12 cellular contexts compared by ENCODE assay signal in genomic region chr12:19482036-19482435, GRCh38. TPM values are rescaled to one million over a fixed set of nuclear protein-coding genes. Genes with fewer than 3 reads are reported as not detected.
DNase-seq lines count a peak whose midpoint lies in the region; ATAC-seq and TF ChIP-seq lines count a peak whose summit lies in the region.
"Had no signal": no experiment of that assay in that cellular context is flagged by ENCODE, and none has a peak within 500 bp of the region (broad histone marks: within the 10 kb centered on the region; RNA-seq: fewer than 3 reads in every experiment).

No MANE protein-coding gene starts in this region.

- peak overlapping the region; percentile 45 for H3K4me3 Mint-ChIP-seq in CD4-positive, alpha-beta T cell
- peak overlapping the region; percentile 55 for H3K4me3 Mint-ChIP-seq in activated naive CD8-positive, alpha-beta T cell treated with anti-CD3 and anti-CD28 coated beads, Interleukin-2, amount 10 ng/mL, durations not matched to agents 7 days and 5 days

- H3K4me1 Mint-ChIP-seq in CD4-positive, alpha-beta T cell (ENCODE audit: low read depth): peaks cover 64% of the 10 kb centered on the region
- H3K4me1 Mint-ChIP-seq in activated naive CD8-positive, alpha-beta T cell treated with anti-CD3 and anti-CD28 coated beads, Interleukin-2, amount 10 ng/mL, durations not matched to agents 7 days and 5 days: peaks cover 51% of the 10 kb centered on the region

- CTCF ChIA-PET in CD4-positive, alpha-beta T cell (lab: Charles Lee): interaction anchor here (0.8 kb wide), 1 partner anchor 8 kb away, joined by 3 read pairs; no protein-coding TSS in a partner anchor

- peaks cover 10% of the 10 kb centered on the region for H3K9me3 Mint-ChIP-seq in CD4-positive, alpha-beta T cell
- H3K9me3 Mint-ChIP-seq in activated naive CD8-positive, alpha-beta T cell treated with anti-CD3 and anti-CD28 coated beads, Interleukin-2, amount 10 ng/mL, durations not matched to agents 7 days and 5 days: peaks cover 18% of the 10 kb centered on the region

- no peak for TF ChIP-seq CTCF in CD4-positive, alpha-beta T cell (IDR thresholded peaks at IDR 0.05)

- no peak overlapping the region for H3K4me3 ChIP-seq in aorta (ENCODE audit: low read length in 2 of 2)
- H3K4me3 ChIP-seq: BLaER1, hepatocyte had no signal

- H3K27me3 ChIP-seq in CD4-positive, alpha-beta T cell (ENCODE audit: control insufficient read depth, insufficient read depth, low read length): no peaks in the 10 kb centered on the region
- H3K27me3 ChIP-seq in aorta (ENCODE audit: control insufficient read depth in 1 of 2, insufficient read depth in 2 of 2, low read length in 1 of 2): no peaks in the 10 kb centered on the region
- H3K27me3 ChIP-seq: BLaER1, hepatocyte had no signal

- H3K4me1 ChIP-seq in aorta (ENCODE audit: control insufficient read depth in 1 of 2, insufficient read depth in 2 of 2, low read length in 2 of 2): peaks cover 2 to 10% of the 10 kb centered on the region in 2 donors
- H3K4me1 ChIP-seq: BLaER1 had no signal

- peak overlapping the region; percentile 70 for H3K27ac Mint-ChIP-seq in CD4-positive, alpha-beta T cell
- H3K27ac Mint-ChIP-seq in activated naive CD8-positive, alpha-beta T cell treated with anti-CD3 and anti-CD28 coated beads, Interleukin-2, amount 10 ng/mL, durations not matched to agents 7 days and 5 days: peak overlapping the region; percentile 79

- H3K27ac ChIP-seq in CD4-positive, alpha-beta T cell (ENCODE audit: low read depth, low read length): peak overlapping the region; percentile 54
- H3K27ac ChIP-seq in aorta (ENCODE audit: low read depth in 1 of 2, low read length in 2 of 2): no peak overlapping the region
- H3K27ac ChIP-seq: BLaER1, hepatocyte had no signal

- no peaks in the 10 kb centered on the region for H3K27me3 Mint-ChIP-seq in CD4-positive, alpha-beta T cell
- no peaks in the 10 kb centered on the region for H3K27me3 Mint-ChIP-seq in activated naive CD8-positive, alpha-beta T cell treated with anti-CD3 and anti-CD28 coated beads, Interleukin-2, amount 10 ng/mL, durations not matched to agents 7 days and 5 days

- no peaks in the 10 kb centered on the region for H3K36me3 ChIP-seq in aorta (ENCODE audit: control insufficient read depth in 1 of 2, insufficient read depth in 2 of 2, low read length in 1 of 2)

- H3K9me3 ChIP-seq in CD4-positive, alpha-beta T cell (ENCODE audit: control insufficient read depth, low read length): peaks cover 14% of the 10 kb centered on the region
- H3K9me3 ChIP-seq in aorta (ENCODE audit: control insufficient read depth, low read length): no peaks in the 10 kb centered on the region

- POLR2A ChIA-PET in CD4-positive, alpha-beta T cell (lab: Charles Lee): no interaction called here
- POLR2A ChIA-PET in activated naive CD8-positive, alpha-beta T cell treated with anti-CD3 and anti-CD28 coated beads, Interleukin-2, amount 10 ng/mL, durations not matched to agents 7 days and 5 days (lab: Charles Lee): no interaction called here

- H3K36me3 Mint-ChIP-seq in CD4-positive, alpha-beta T cell (ENCODE audit: low read depth): peaks cover 97% of the 10 kb centered on the region
- H3K36me3 Mint-ChIP-seq in activated naive CD8-positive, alpha-beta T cell treated with anti-CD3 and anti-CD28 coated beads, Interleukin-2, amount 10 ng/mL, durations not matched to agents 7 days and 5 days: peaks cover 74% of the 10 kb centered on the region

- no peak for DNase-seq in CD4-positive, alpha-beta T cell
- no peak for DNase-seq in activated naive CD8-positive, alpha-beta T cell treated with anti-CD3 and anti-CD28 coated beads, Interleukin-2, amount 10 ng/mL, durations not matched to agents 7 days and 5 days
- peak; percentile 2 for DNase-seq in kidney glomerular epithelial cell (lab: John Stamatoyannopoulos, UW)
- DNase-seq in SKM-1 (lab: John Stamatoyannopoulos, UW; ENCODE audit: unreplicated experiment): no peak
- DNase-seq in aorta: no peak
- DNase-seq: activated gamma-delta T cell, NCI-H187 had no signal

- ATAC-seq in CD4-positive, alpha-beta T cell (ENCODE audit: poor library complexity): no peak
- peak; percentile 2 for ATAC-seq in GM21825 (IDR thresholded peaks at IDR 0.05; ENCODE audit: unreplicated experiment)
- ATAC-seq in activated naive CD8-positive, alpha-beta T cell treated with anti-CD3 and anti-CD28 coated beads, Interleukin-2, amount 10 ng/mL, durations not matched to agents 7 days and 5 days (ENCODE audit: low read depth): no peak
- no peak for ATAC-seq in aorta (ENCODE audit: low FRiP score)
- ATAC-seq in HG03442 (IDR thresholded peaks at IDR 0.05; ENCODE audit: unreplicated experiment): no peak
- no peak for ATAC-seq in HG03378 (IDR thresholded peaks at IDR 0.05; ENCODE audit: unreplicated experiment)

- WGBS in aorta, 2 donors: 65 to 88% methylated on average over 3 of the region's 3 CpGs

- intact Hi-C loops in CD4-positive, alpha-beta T cell (cut with DNase I, micrococcal nuclease): loop anchor here (5.0 kb wide), 1 partner anchor 40 kb away; no protein-coding TSS in a partner anchor
- intact Hi-C loops in aorta (cut with DNase I): loop anchor here in 1 of 2 donors (5.0 kb wide), 1 partner anchor 35 kb away; no protein-coding TSS in a partner anchor

RNA-seq across cellular contexts. Expression of gene AEBP2, which starts 42.7 kb away (rescaled TPM):
- 10 to 100 TPM; 42.9 to 44.8 TPM for total RNA-seq in CD4-positive, alpha-beta T cell
- total RNA-seq in activated naive CD8-positive, alpha-beta T cell treated with anti-CD3 and anti-CD28 coated beads, Interleukin-2, amount 10 ng/mL, durations not matched to agents 7 days and 5 days: 10 to 100 TPM; 60.3 to 62.7 TPM
- 10 to 100 TPM; 74.3 to 89.0 TPM for total RNA-seq in aorta
- 10 to 100 TPM; 24.8 to 25.3 TPM for polyA plus RNA-seq in aorta
